9 cellular contexts compared by ENCODE assay signal in genomic region chr5:61306531-61307195, GRCh38. TPM values are rescaled to one million over a fixed set of nuclear protein-coding genes. Genes with fewer than 3 reads are reported as not detected.
DNase-seq lines count a peak whose midpoint lies in the region; ATAC-seq and TF ChIP-seq lines count a peak whose summit lies in the region.
"Had no signal": no experiment of that assay in that cellular context is flagged by ENCODE, and none has a peak within 500 bp of the region (broad histone marks: within the 10 kb centered on the region; RNA-seq: fewer than 3 reads in every experiment).

No MANE protein-coding gene starts in this region.

- no peaks in the 10 kb centered on the region for H3K27me3 ChIP-seq in brain microvascular endothelial cell (replicated peaks)
- no peaks in the 10 kb centered on the region for H3K27me3 ChIP-seq in dorsolateral prefrontal cortex
- H3K27me3 ChIP-seq in aorta (ENCODE audit: control insufficient read depth in 1 of 2, insufficient read depth in 2 of 2, low read length in 1 of 2), result no peaks in the 10 kb centered on the region

- H3K36me3 ChIP-seq in brain microvascular endothelial cell (replicated peaks), result no peaks in the 10 kb centered on the region
- H3K36me3 ChIP-seq in aorta (ENCODE audit: control insufficient read depth in 1 of 2, insufficient read depth in 2 of 2, low read length in 1 of 2), result no peaks in the 10 kb centered on the region

- DNase-seq in A172 (ENCODE audit: low spot score) (peak; percentile 82), brain microvascular endothelial cell (peak; percentile 87), dorsolateral prefrontal cortex (no peak), aorta (no peak)

- peak overlapping the region; percentile 43 for H3K27ac ChIP-seq in brain microvascular endothelial cell
- H3K27ac ChIP-seq in dorsolateral prefrontal cortex, result no peak overlapping the region
- no peak overlapping the region for H3K27ac ChIP-seq in aorta (ENCODE audit: low read depth in 1 of 2, low read length in 2 of 2)
- H3K27ac ChIP-seq: epithelial cell of prostate had no signal

- H3K4me3 ChIP-seq in brain microvascular endothelial cell (ENCODE audit: low read depth, low read length) (no peak overlapping the region), dorsolateral prefrontal cortex (no peak overlapping the region), aorta (ENCODE audit: low read length in 2 of 2) (no peak overlapping the region)

- H3K9me3 ChIP-seq in aorta (ENCODE audit: control insufficient read depth, low read length), result no peaks in the 10 kb centered on the region

- WGBS in aorta, 2 donors, result 91 to 97% methylated on average over 5 of the region's 5 CpGs

- TF ChIP-seq CTCF in brain microvascular endothelial cell (IDR thresholded peaks at IDR 0.05; ENCODE audit: low read depth, low read length, missing control alignments), result peak; percentile 9
- no peak for TF ChIP-seq CTCF in dorsolateral prefrontal cortex (IDR thresholded peaks at IDR 0.05 in 54 of 56, conservative IDR thresholded peaks at IDR 0.05 in 2 of 56; ENCODE audit: low read depth in 1 of 56, partially characterized antibody in 56 of 56)

- in situ Hi-C loops in brain microvascular endothelial cell (cut with HindIII; ENCODE audit: low pct_ligation_motif_present, low sequenced_read_pairs), result no loop called here

- intact Hi-C loops in dorsolateral prefrontal cortex (cut with DNase I) (no loop called here), aorta (cut with DNase I) (no loop called here)

- no peaks in the 10 kb centered on the region for H3K4me1 ChIP-seq in aorta (ENCODE audit: control insufficient read depth in 1 of 2, insufficient read depth in 2 of 2, low read length in 2 of 2)

- ATAC-seq in GM19023 (IDR thresholded peaks at IDR 0.05; ENCODE audit: unreplicated experiment) (peak; percentile 79), HG03432 (IDR thresholded peaks at IDR 0.05; ENCODE audit: unreplicated experiment) (peak; percentile 76), HG03460 (IDR thresholded peaks at IDR 0.05; ENCODE audit: unreplicated experiment) (no peak), GM18861 (IDR thresholded peaks at IDR 0.05; ENCODE audit: unreplicated experiment) (no peak), aorta (ENCODE audit: low FRiP score) (no peak)

RNA-seq across cellular contexts. Expression of gene ZSWIM6, which starts 25.4 kb away (rescaled TPM):
- total RNA-seq in A172 (2014; rRNA removed; shearing (Covaris generic)), result 5.6 and 5.9 TPM in 2 replicates
- total RNA-seq in dorsolateral prefrontal cortex (10 to 100 TPM; 22.5 to 67.2 (median 31.6) TPM), aorta (10 to 100 TPM; 19.5 to 21.8 TPM)
- 1 to 10 TPM; 3.4 to 5.3 TPM for polyA plus RNA-seq in aorta

Comparison
In these comparisons a context has a peak if more than half of its experiments do, and no peak if none do; other contexts are left out.
1. DNase-seq: peak in A172 (single experiment) and brain microvascular endothelial cell (single experiment); none in dorsolateral prefrontal cortex (0 of 10) and aorta (0 of 2).
2. ATAC-seq: peak in GM19023 (single experiment) and HG03432 (single experiment); none in HG03460 (single experiment), GM18861 (single experiment) and aorta (single experiment).